ENCODE assay signal across 18 cellular contexts in the genomic region with DNA sequence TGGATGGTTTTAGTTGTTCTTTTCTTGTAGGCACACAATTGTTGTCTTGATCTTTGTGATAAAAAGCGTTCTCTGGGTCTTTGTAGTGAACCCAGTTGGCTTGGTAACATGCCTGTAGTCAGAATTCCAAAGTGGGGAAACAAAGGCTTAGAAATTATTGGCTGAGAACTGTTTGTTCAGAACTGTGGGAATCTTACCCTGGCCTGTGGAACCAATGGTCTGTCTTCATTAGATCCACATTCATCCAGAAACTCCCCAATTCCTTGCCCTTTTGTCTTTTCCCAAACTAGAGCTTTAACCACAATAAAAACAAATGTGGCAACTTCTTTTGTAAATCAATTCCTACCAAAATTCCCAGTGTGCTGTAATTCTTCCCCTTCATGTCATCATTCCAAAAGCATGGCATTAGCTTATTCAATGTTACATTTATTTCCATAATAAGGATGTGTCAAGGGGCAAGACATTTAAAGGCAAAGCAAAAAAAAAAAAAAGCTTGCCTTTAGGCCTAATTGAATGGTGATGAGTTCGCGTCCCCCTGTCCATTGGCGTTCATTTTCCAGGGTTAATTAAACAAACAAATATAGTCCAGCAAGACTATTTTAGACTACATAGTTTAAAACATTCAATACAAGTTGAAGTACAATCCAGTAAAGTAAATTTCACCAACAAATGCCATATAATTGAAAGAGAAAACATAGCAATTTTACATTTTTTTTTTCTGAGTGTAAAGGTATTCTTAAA.
A peak's percentile ranks its signal among the peaks of the same experiment; 100 is the strongest.
DNase-seq lines count a peak whose midpoint lies in the region; ATAC-seq, FAIRE-seq and TF ChIP-seq lines count a peak whose summit lies in the region.
"Had no signal": no experiment of that assay in that cellular context is flagged by ENCODE, and none has a peak within 500 bp of the region (broad histone marks: within the 10 kb centered on the region; RNA-seq: fewer than 3 reads in every experiment).

No MANE protein-coding gene starts in this region.

- H3K27ac ChIP-seq in H9 (ENCODE audit: insufficient read length, low read depth, low read length) (peak overlapping the region; percentile 8), neuronal stem cell (replicated peaks; ENCODE audit: low read length) (peak overlapping the region; percentile 83)
- H3K27ac ChIP-seq: tibial artery had no signal

- H3K23ac ChIP-seq in H9 (ENCODE audit: insufficient read length, low read depth, low read length) (no peak overlapping the region), neuronal stem cell (ENCODE audit: low read depth, low read length, poor library complexity) (no peak overlapping the region)

- H2BK15ac ChIP-seq in H9 (ENCODE audit: low read depth, low read length) = no peak overlapping the region
- no peak overlapping the region for H2BK15ac ChIP-seq in neuronal stem cell (ENCODE audit: low read length)

- H3K36me3 Mint-ChIP-seq in H9 (ENCODE audit: insufficient read depth in 1 of 3, low read depth in 3 of 3) = no peaks in the 10 kb centered on the region; a peak in 2 of 7 replicates
- no peaks in the 10 kb centered on the region for H3K36me3 Mint-ChIP-seq in WTC11
- H3K36me3 Mint-ChIP-seq: memory B cell had no signal

- H3K27me3 ChIP-seq in H9 (ENCODE audit: insufficient read depth, low read length) (no peaks in the 10 kb centered on the region), neuronal stem cell (ENCODE audit: control insufficient read depth in 3 of 3, insufficient read depth in 3 of 3, low read depth in 1 of 3, low read length in 3 of 3) (no peaks in the 10 kb centered on the region)
- H3K27me3 ChIP-seq: tibial artery had no signal

- H3T11ph ChIP-seq in H9 (ENCODE audit: low read length) = peak overlapping the region; percentile 59

- DNase-seq in H9 (no peak), WTC11 (ENCODE audit: low spot score) (no peak), fibroblast of mammary gland (ENCODE audit: low read depth) (peak; percentile 13), neuronal stem cell (ENCODE audit: low spot score) (peak; percentile 78), T-helper 1 cell (no peak), midbrain (lab: John Stamatoyannopoulos, UW) (no peak), urothelium cell line (ENCODE audit: low spot score) (no peak)
- DNase-seq: activated naive CD4-positive, alpha-beta T cell treated with anti-CD3 and anti-CD28 coated beads, Interleukin-2, amount 50 U/mL, for 16 hours; C1 segment of cervical spinal cord; effector memory CD8-positive, alpha-beta T cell; H7; immature natural killer cell; NCI-H2081; NCI-H748 treated with DMSO at 0.1 percent for 48 hours; stimulated activated CD4-positive, alpha-beta T cell treated with anti-CD3 and anti-CD28 coated beads, Interleukin-4, amount 100 ng/mL, for 24 hours; tibial artery had no signal

- TF ChIP-seq CTCF in H9 (conservative IDR thresholded peaks at IDR 0.05) (no peak), WTC11 (IDR thresholded peaks at IDR 0.05) (no peak), fibroblast of mammary gland (conservative IDR thresholded peaks at IDR 0.05; ENCODE audit: control insufficient read depth, insufficient read depth, low read depth, low read length) (no peak)

- no peaks in the 10 kb centered on the region for H3K36me3 ChIP-seq in neuronal stem cell (replicated peaks in 1 of 2; ENCODE audit: control insufficient read depth in 2 of 2, insufficient read depth in 2 of 2, low read length in 2 of 2)
- H3K36me3 ChIP-seq: tibial artery had no signal

- H3K9me3 ChIP-seq in H9 (ENCODE audit: control insufficient read depth, low read depth, low read length) = no peaks in the 10 kb centered on the region
- no peaks in the 10 kb centered on the region for H3K9me3 ChIP-seq in neuronal stem cell (replicated peaks in 1 of 2; ENCODE audit: control insufficient read depth in 2 of 2, insufficient read depth in 1 of 2, low read depth in 1 of 2, low read length in 2 of 2)
- H3K9me3 ChIP-seq: tibial artery had no signal

- no peaks in the 10 kb centered on the region for H3K79me2 ChIP-seq in H9 (ENCODE audit: insufficient read depth, low read length)

- H3K56ac ChIP-seq in H9 (ENCODE audit: insufficient read length, low read depth, low read length) = no peak overlapping the region

- H3K4me2 ChIP-seq in H9 (ENCODE audit: insufficient read depth, insufficient read length, low read length) (no peak overlapping the region), neuronal stem cell (ENCODE audit: insufficient read depth, low read length, poor library complexity, severe bottlenecking) (no peak overlapping the region)

- H2AFZ ChIP-seq in H9 (ENCODE audit: low read length) (no peak overlapping the region), neuronal stem cell (ENCODE audit: low read length) (no peak overlapping the region)

- H3K4ac ChIP-seq in H9 (ENCODE audit: low read depth, low read length) = no peak overlapping the region
- no peak overlapping the region for H3K4ac ChIP-seq in neuronal stem cell (ENCODE audit: low read length)

- H2BK5ac ChIP-seq in H9 (ENCODE audit: insufficient read length, low read length) (no peak overlapping the region), neuronal stem cell (ENCODE audit: low read length) (no peak overlapping the region)

- peaks cover 36 to 43% of the 10 kb centered on the region in 2 experiments for H3K4me1 Mint-ChIP-seq in H9
- H3K4me1 Mint-ChIP-seq in WTC11 = peaks cover 52% of the 10 kb centered on the region
- H3K4me1 Mint-ChIP-seq: immature natural killer cell had no signal

- H2BK12ac ChIP-seq in H9 (ENCODE audit: insufficient read length, low read depth, low read length) (no peak overlapping the region), neuronal stem cell (ENCODE audit: low read length) (no peak overlapping the region)

- H3K27ac Mint-ChIP-seq in H9 (peak overlapping the region; percentile 35 to 96 (median 78); a peak in 6 of 7 replicates), WTC11 (peak overlapping the region; percentile 55)
- H3K27ac Mint-ChIP-seq: effector memory CD8-positive, alpha-beta T cell; immature natural killer cell; memory B cell had no signal

- no peaks in the 10 kb centered on the region for H4K20me1 ChIP-seq in H9 (ENCODE audit: control insufficient read depth, insufficient read depth, insufficient read length)

- H3K4me3 Mint-ChIP-seq in H9 = no peak overlapping the region
- no peak overlapping the region for H3K4me3 Mint-ChIP-seq in WTC11
- H3K4me3 Mint-ChIP-seq: effector memory CD8-positive, alpha-beta T cell; immature natural killer cell; memory B cell had no signal

- H3K9ac ChIP-seq in H9 (ENCODE audit: extremely low read depth, insufficient read length, low read length) (no peak overlapping the region), neuronal stem cell (ENCODE audit: low read depth, low read length, poor library complexity) (no peak overlapping the region)

- H3K14ac ChIP-seq in H9 (ENCODE audit: insufficient read depth, low read length) (no peak overlapping the region), neuronal stem cell (ENCODE audit: low read length) (no peak overlapping the region)

- H3K9me3 Mint-ChIP-seq in H9 = no peaks in the 10 kb centered on the region
- H3K9me3 Mint-ChIP-seq in WTC11 = no peaks in the 10 kb centered on the region; the same call in 1 of the 2 replicates
- H3K9me3 Mint-ChIP-seq: immature natural killer cell, memory B cell had no signal

- ATAC-seq in WTC11 (peak; percentile 32; the same call in 1 of the 2 replicates), GM21619 (IDR thresholded peaks at IDR 0.05; ENCODE audit: unreplicated experiment) (no peak)
- ATAC-seq: effector memory CD8-positive, alpha-beta T cell had no signal

- H3K4me1 ChIP-seq in H9 (ENCODE audit: insufficient read depth, low read length) (peaks cover 6% of the 10 kb centered on the region; the same call in 1 of the 2 replicates), neuronal stem cell (ENCODE audit: control insufficient read depth in 2 of 2, insufficient read depth in 1 of 2, low read depth in 1 of 2, low read length in 2 of 2) (peaks cover 5 to 27% of the 10 kb centered on the region in 2 donors)
- H3K4me1 ChIP-seq: tibial artery had no signal

- no peaks in the 10 kb centered on the region for H3K23me2 ChIP-seq in H9 (ENCODE audit: insufficient read length, low read depth, low read length, poor library complexity, severe bottlenecking)

- no peaks in the 10 kb centered on the region for H3K79me1 ChIP-seq in H9 (ENCODE audit: insufficient read depth, low read depth, low read length, poor library complexity, severe bottlenecking)
- H3K79me1 ChIP-seq in neuronal stem cell (ENCODE audit: low read depth, low read length) = no peaks in the 10 kb centered on the region

- H2AK5ac ChIP-seq in H9 (ENCODE audit: insufficient read length, low read length) (no peak overlapping the region), neuronal stem cell (ENCODE audit: low read depth, low read length) (no peak overlapping the region)

- FAIRE-seq in urothelium cell line (lab: Jason Lieb, UNC) = no peak

- no peak overlapping the region for H3K4me3 ChIP-seq in fibroblast of mammary gland (ENCODE audit: control insufficient read depth, low read depth, low read length)
- H3K4me3 ChIP-seq in neuronal stem cell (ENCODE audit: low read length in 2 of 2) = no peak overlapping the region
- H3K4me3 ChIP-seq: tibial artery had no signal

- POLR2A ChIA-PET in WTC11 (lab: Charles Lee) = no interaction called here

- H4K8ac ChIP-seq in H9 (replicated peaks; ENCODE audit: insufficient read length, low read depth, low read length) (no peak overlapping the region), neuronal stem cell (ENCODE audit: low read depth, low read length) (no peak overlapping the region)

- CTCF ChIA-PET in WTC11 (lab: Charles Lee) = interaction anchor here (0.7 kb wide), 1 partner anchor 109 kb away, joined by 5 read pairs; no protein-coding TSS in a partner anchor

- no peak overlapping the region for H3K18ac ChIP-seq in H9 (ENCODE audit: insufficient read length, low read depth, low read length)
- H3K18ac ChIP-seq in neuronal stem cell (ENCODE audit: low read length) = no peak overlapping the region

- H4K91ac ChIP-seq in H9 (ENCODE audit: insufficient read length, low read depth, low read length) (no peak overlapping the region), neuronal stem cell (ENCODE audit: low read depth, low read length, poor library complexity) (no peak overlapping the region)

- peak overlapping the region; percentile 55 for H2BK120ac ChIP-seq in H9 (ENCODE audit: low read depth, low read length, poor library complexity, severe bottlenecking)
- no peak overlapping the region for H2BK120ac ChIP-seq in neuronal stem cell (ENCODE audit: low read depth, low read length)

- no peaks in the 10 kb centered on the region for H3K27me3 Mint-ChIP-seq in H9 (ENCODE audit: low read depth)
- H3K27me3 Mint-ChIP-seq in WTC11 (ENCODE audit: low read depth) = no peaks in the 10 kb centered on the region; the same call in 1 of the 2 replicates
- H3K27me3 Mint-ChIP-seq: effector memory CD8-positive, alpha-beta T cell; memory B cell had no signal

- WGBS in H9 (ENCODE audit: extremely low coverage, insufficient read length, low lambda C conversion rate) = no CpG with 5 or more reads among the region's 4 CpGs
- WGBS in neuronal stem cell (ENCODE audit: extremely low coverage in 2 of 2, insufficient read length in 2 of 2, insufficient replicate concordance in 1 of 2), 2 donors = no CpG with 5 or more reads among the region's 4 CpGs

- no peak overlapping the region for H2BK20ac ChIP-seq in H9 (ENCODE audit: low read depth, low read length, poor library complexity, severe bottlenecking)

- no peak overlapping the region for H4K5ac ChIP-seq in H9 (ENCODE audit: insufficient read length, low read depth, low read length)

TF ChIP-seq in WTC11, 78 proteins besides CTCF, POLR2A, EP300 and RAD21 (continues in another document):
- no peak for TF ChIP-seq ZNF121 (CRISPR knock-in tag; IDR thresholded peaks at IDR 0.05)

Comparison
In these comparisons a context has a peak if more than half of its experiments do, and no peak if none do; other contexts are left out.
1. DNase-seq: peak in fibroblast of mammary gland (single experiment) and neuronal stem cell (single experiment); none in H9 (single experiment), WTC11 (single experiment), T-helper 1 cell (0 of 5), midbrain (single experiment) and urothelium cell line (single experiment).